In genomic region chr6:11566609-11567008, GRCh38 we compare ENCODE assay signal across 8 cellular contexts.
"Had no signal": no experiment of that assay in that cellular context is flagged by ENCODE, and none has a peak within 500 bp of the region (broad histone marks: within the 10 kb centered on the region; RNA-seq: fewer than 3 reads in every experiment).

No MANE protein-coding gene starts in this region.

- FAIRE-seq: G401.6, GM12878, GM12891, GM12892, GM18507, GM19239 had no signal

- ATAC-seq: GM12878 had no signal

- DNase-seq: GDM1, GF-D8 had no signal

- H3K4me3 ChIP-seq: GM12878 had no signal
